ENCODE assay signal across 33 cellular contexts in genomic region chr17:31366088-31366487, GRCh38. TPM values are rescaled to one million over a fixed set of nuclear protein-coding genes. Genes with fewer than 3 reads are reported as not detected.
DNase-seq lines count a peak whose midpoint lies in the region; ATAC-seq, FAIRE-seq and TF ChIP-seq lines count a peak whose summit lies in the region.
"Had no signal": no experiment of that assay in that cellular context is flagged by ENCODE, and none has a peak within 500 bp of the region (broad histone marks: within the 10 kb centered on the region; RNA-seq: fewer than 3 reads in every experiment).

No MANE protein-coding gene starts in this region.

- H3K9ac ChIP-seq in K562 (ENCODE audit: insufficient read depth in 1 of 2, low read depth in 2 of 2, low read length in 2 of 2): no peak overlapping the region
- H3K9ac ChIP-seq: BLaER1; BLaER1 treated with 17β-estradiol and CSF1 and Interleukin-3, amounts not matched to agents 10 nM and 100 nM had no signal

- no peaks in the 10 kb centered on the region for H3K27me3 ChIP-seq in K562 (ENCODE audit: control insufficient read depth in 2 of 2, insufficient read depth in 2 of 2, low read length in 2 of 2)
- H3K27me3 ChIP-seq: BE2C; BLaER1; BLaER1 treated with 17β-estradiol and CSF1 and Interleukin-3, amounts not matched to agents 10 nM and 100 nM had no signal

- FAIRE-seq in A549 (lab: Jason Lieb, UNC) (no peak), GM12891 (lab: Jason Lieb, UNC) (peak; percentile 58), K562 (lab: Jason Lieb, UNC) (no peak), urothelium cell line (lab: Jason Lieb, UNC) (no peak)
- FAIRE-seq: D721Med had no signal

- H3K4me1 ChIP-seq in A549 (no peaks in the 10 kb centered on the region), K562 (replicated peaks in 1 of 2; ENCODE audit: control insufficient read depth in 2 of 2, insufficient read depth in 2 of 2, low read length in 2 of 2) (no peaks in the 10 kb centered on the region)
- H3K4me1 ChIP-seq: BE2C, BLaER1, Caco-2 had no signal

- H3K79me2 ChIP-seq in K562 (ENCODE audit: control insufficient read depth, insufficient read depth, low read length): no peaks in the 10 kb centered on the region

- TF ChIP-seq POLR2A in A549 (IDR thresholded peaks at IDR 0.05; ENCODE audit: low read length) (no peak), GM12891 (IDR thresholded peaks at IDR 0.05; ENCODE audit: low read depth, low read length) (no peak), K562 (conservative IDR thresholded peaks at IDR 0.05) (no peak)

- WGBS in A549 (ENCODE audit: missing lambda C conversion rate): 97% methylated on average over 4 of the region's 4 CpGs
- 96% methylated on average over 4 of the region's 4 CpGs for WGBS in K562 (ENCODE audit: insufficient coverage, low coverage, missing lambda C conversion rate)

- CTCF ChIA-PET in A549 (lab: Yijun Ruan, JAX): interaction anchor here (1.1 to 1.7 kb wide), 3 partner anchors 10 to 166 kb away, joined by 4 to 5 read pairs (median 4); no protein-coding TSS in a partner anchor
- CTCF ChIA-PET in K562 (lab: Yijun Ruan, JAX; ENCODE audit: low intra/inter-chr PET ratio): no interaction called here

- H3K4me3 ChIP-seq in A549 (no peak overlapping the region), K562 (no peak overlapping the region)
- H3K4me3 ChIP-seq: BLaER1; BLaER1 treated with 17β-estradiol and CSF1 and Interleukin-3, amounts not matched to agents 10 nM and 100 nM had no signal

- in situ Hi-C loops in K562 (cut with MboI): no loop called here

- no peaks in the 10 kb centered on the region for H3K9me1 ChIP-seq in K562 (ENCODE audit: control insufficient read depth, insufficient read depth, low read length)

- H4K20me1 ChIP-seq in K562 (replicated peaks; ENCODE audit: control insufficient read depth, insufficient read depth, low read length): 0 out of 2 replicates have a peak, but pooled peaks cover 4% of the 10 kb centered on the region
- H4K20me1 ChIP-seq: BLaER1; BLaER1 treated with 17β-estradiol and CSF1 and Interleukin-3, amounts not matched to agents 10 nM and 100 nM had no signal

- no peak overlapping the region for H2AFZ ChIP-seq in K562 (ENCODE audit: low read depth, low read length)

- no peak for ATAC-seq in A549
- ATAC-seq in K562: no peak
- ATAC-seq: CD8-positive, alpha-beta T cell had no signal

- no peaks in the 10 kb centered on the region for H3K9me3 ChIP-seq in A549
- no peaks in the 10 kb centered on the region for H3K9me3 ChIP-seq in K562 (replicated peaks; ENCODE audit: control insufficient read depth, insufficient read depth, low read depth, low read length)
- H3K9me3 ChIP-seq: BE2C; BLaER1; BLaER1 treated with 17β-estradiol and CSF1 and Interleukin-3, amounts not matched to agents 10 nM and 100 nM; Caco-2 had no signal

- POLR2A ChIA-PET in A549 (lab: Yijun Ruan, JAX) (interaction anchor here (0.7 kb wide), 1 partner anchor 535 kb away, joined by 3 read pairs; no protein-coding TSS in a partner anchor), K562 (lab: Yijun Ruan, JAX) (no interaction called here)

- BruUV-seq in K562 (replicated peaks; lab: Mats Ljungman, UMichigan): no TSS peak

- TF ChIP-seq RAD21 in A549 (conservative IDR thresholded peaks at IDR 0.05 in 1 of 2, IDR thresholded peaks at IDR 0.05 in 1 of 2) (no peak), K562 (CRISPR knock-in tag; conservative IDR thresholded peaks at IDR 0.05 in 1 of 2, IDR thresholded peaks at IDR 0.05 in 1 of 2) (no peak)

- H3K27ac ChIP-seq in A549: no peak overlapping the region
- H3K27ac ChIP-seq in K562 (ENCODE audit: extremely low read depth, low read depth, low read length): no peak overlapping the region
- H3K27ac ChIP-seq: 22Rv1; BLaER1; BLaER1 treated with 17β-estradiol and CSF1 and Interleukin-3, amounts not matched to agents 10 nM and 100 nM; C4-2B had no signal

- TF ChIP-seq EP300 in A549 (IDR thresholded peaks at IDR 0.05) (no peak), K562 (IDR thresholded peaks at IDR 0.05; ENCODE audit: low read length) (no peak)

- no peak overlapping the region for H3K4me2 ChIP-seq in A549
- no peak overlapping the region for H3K4me2 ChIP-seq in K562 (ENCODE audit: insufficient read depth, low read length)
- H3K4me2 ChIP-seq: BLaER1; BLaER1 treated with 17β-estradiol and CSF1 and Interleukin-3, amounts not matched to agents 10 nM and 100 nM had no signal

- intact Hi-C loops in K562 (cut with micrococcal nuclease): no loop called here

- TF ChIP-seq CTCF in A549 (IDR thresholded peaks at IDR 0.05) (no peak), K562 (IDR thresholded peaks at IDR 0.05 in 2 of 3, conservative IDR thresholded peaks at IDR 0.05 in 1 of 3; ENCODE audit: insufficient read depth in 2 of 3, low read depth in 1 of 3, low read length in 3 of 3) (no peak)

- peaks cover 28% of the 10 kb centered on the region for H3K36me3 ChIP-seq in K562 (ENCODE audit: control insufficient read depth, insufficient read depth, low read length)
- H3K36me3 ChIP-seq: BE2C had no signal

- DNase-seq in A549 (ENCODE audit: low read depth in 1 of 2, low spot score in 1 of 2) (no peak), GM12891 (ENCODE audit: insufficient read length, low spot score) (no peak), K562 (ENCODE audit: extremely low read depth in 1 of 4, low spot score in 3 of 4) (no peak), hypothalamus (lab: John Stamatoyannopoulos, UW) (no peak), NAMALWA (ENCODE audit: low spot score) (no peak), urothelium cell line (ENCODE audit: low spot score) (no peak)
- DNase-seq: 8988T; ACHN; AML-193; BE2C; C1 segment of cervical spinal cord; Caco-2; Calu3; CD4-positive, alpha-beta memory T cell; CD4-positive, alpha-beta T cell; CD4-positive, CD25-positive, alpha-beta regulatory T cell; CD8-positive, alpha-beta memory T cell; CD8-positive, alpha-beta T cell; COR-L47; DMS 273 treated with DMSO at 0.1 percent for 48 hours; DMS153; DMS53; DMS79; DMS79 treated with DMSO at 0.1 percent for 48 hours; DND-41; EL had no signal

RNA-seq across cellular contexts. Expression of gene RAB11FIP4, which starts 25.4 kb away (rescaled TPM):
- polyA plus RNA-seq in A549 (2011; rRNA removed): 1.9 and 3.5 TPM in 2 replicates
- polyA plus RNA-seq in A549 (2012; cell fraction: cytosol; rRNA removed): 1.4 TPM in 2 replicates
- polyA plus RNA-seq in A549 (2012; cell fraction: nucleus; rRNA removed): 1.2 and 1.3 TPM in 2 replicates
- 1.2 to 1.9 TPM (median 1.3 TPM) in 3 replicates for polyA plus RNA-seq in A549 (2017; fragmentation: RNase III; extraction: RNeasy Plus Mini Kit Qiagen cat#74134 plus additional on column Dnase treatment)
- 3.2 and 4.1 TPM in 2 replicates for polyA minus RNA-seq in A549 (2011; rRNA and poly(A)+ RNA removed)
- polyA plus RNA-seq in GM12891 (2012; ENCODE audit: low read depth, missing spikeins): 4.4 TPM
- total RNA-seq in K562 (2011; cell fraction: chromatin; rRNA removed; ENCODE audit: low replicate concordance): 9.2 and 21.1 TPM in 2 replicates
- 12.4 and 14.0 TPM in 2 replicates for total RNA-seq in K562 (2011; cell fraction: nucleolus; rRNA removed)
- total RNA-seq in K562 (2011; cell fraction: nucleoplasm; rRNA removed): 9.8 and 10.8 TPM in 2 replicates
- total RNA-seq in K562 (2014; rRNA removed): 14.2 and 16.6 TPM in 2 replicates
- 5.8 and 7.0 TPM in 2 replicates for total RNA-seq in K562 (2014; rRNA removed; fragmentation: Illumina TruSeq; extraction: Trizol)
- 9.8 and 11.5 TPM in 2 replicates for total RNA-seq in K562 (2015; rRNA removed; fragmentation: Illumina TruSeq; extraction: Trizol)
- 12.0 and 12.3 TPM in 2 replicates for total RNA-seq in K562 (2021)
- 6.2 and 10.5 TPM in 2 replicates for polyA plus RNA-seq in K562 (2011; rRNA removed)
- 5.7 and 10.3 TPM in 2 replicates for polyA plus RNA-seq in K562 (2011; cell fraction: cytosol; rRNA removed)
- 8.2 and 16.3 TPM in 2 replicates for polyA plus RNA-seq in K562 (2011; cell fraction: nucleus; rRNA removed)
- polyA plus RNA-seq in K562 (2012): 8.3 and 12.2 TPM in 2 replicates
- 8.1 and 8.9 TPM in 2 replicates for polyA plus RNA-seq in K562 (2014; fragmentation: Illumina TruSeq; extraction: Trizol)
- under 1 TPM; 0.62 to 0.66 TPM for polyA plus RNA-seq in K562 (2014; fragmentation: Nextera tagmentation; extraction: Ambion mirVana)
- polyA plus RNA-seq in K562 (2014; rRNA removed): 7.9 TPM in 2 replicates
- 13.4 and 22.4 TPM in 2 replicates for polyA minus RNA-seq in K562 (2011; rRNA and poly(A)+ RNA removed)
- 5.8 and 12.3 TPM in 2 replicates for polyA minus RNA-seq in K562 (2011; cell fraction: cytosol; rRNA and poly(A)+ RNA removed)
- polyA minus RNA-seq in K562 (2011; cell fraction: nucleus; rRNA and poly(A)+ RNA removed): 9.4 and 11.8 TPM in 2 replicates

RNA-seq across cellular contexts. Expression of gene EVI2A, which starts 44.7 kb away (rescaled TPM):
- polyA plus RNA-seq in A549 (2011; rRNA removed) (not detected in 2 replicates), A549 (2017; fragmentation: RNase III; extraction: RNeasy Plus Mini Kit Qiagen cat#74134 plus additional on column Dnase treatment) (not detected in 3 replicates), K562 (2011; rRNA removed) (0.06 and 0.08 TPM in 2 replicates), K562 (2014; fragmentation: Illumina TruSeq; extraction: Trizol) (0.10 TPM in 1 of 2 replicates, not detected in the other), K562 (2014; fragmentation: Nextera tagmentation; extraction: Ambion mirVana) (under 1 TPM; 0.17 to 0.37 TPM), K562 (2014; rRNA removed) (0.20 TPM in 1 of 2 replicates, not detected in the other)
- polyA plus RNA-seq in A549 (2012; cell fraction: cytosol; rRNA removed): not detected in 2 replicates
- not detected in 2 replicates for polyA plus RNA-seq in A549 (2012; cell fraction: nucleus; rRNA removed)
- not detected in 2 replicates for polyA minus RNA-seq in A549 (2011; rRNA and poly(A)+ RNA removed)
- 14.6 TPM for polyA plus RNA-seq in GM12891 (2012; ENCODE audit: low read depth, missing spikeins)
- total RNA-seq in K562 (2011; cell fraction: chromatin; rRNA removed; ENCODE audit: low replicate concordance): not detected in 2 replicates
- total RNA-seq in K562 (2011; cell fraction: nucleolus; rRNA removed): not detected in 2 replicates
- total RNA-seq in K562 (2011; cell fraction: nucleoplasm; rRNA removed): not detected in 2 replicates
- total RNA-seq in K562 (2014; rRNA removed) (not detected in 2 replicates), K562 (2014; rRNA removed; fragmentation: Illumina TruSeq; extraction: Trizol) (0.16 TPM in 1 of 2 replicates, not detected in the other), K562 (2015; rRNA removed; fragmentation: Illumina TruSeq; extraction: Trizol) (0.38 TPM in 1 of 2 replicates, not detected in the other), K562 (2021) (0.13 TPM in 2 replicates)
- not detected in 2 replicates for polyA plus RNA-seq in K562 (2011; cell fraction: cytosol; rRNA removed)
- polyA plus RNA-seq in K562 (2011; cell fraction: nucleus; rRNA removed): not detected in 2 replicates
- polyA plus RNA-seq in K562 (2012): 0.10 and 0.22 TPM in 2 replicates
- 0.11 TPM in 1 of 2 replicates, not detected in the other for polyA minus RNA-seq in K562 (2011; rRNA and poly(A)+ RNA removed)
- polyA minus RNA-seq in K562 (2011; cell fraction: cytosol; rRNA and poly(A)+ RNA removed): not detected in 2 replicates
- polyA minus RNA-seq in K562 (2011; cell fraction: nucleus; rRNA and poly(A)+ RNA removed): not detected in 2 replicates
- total RNA-seq: A673, Caco-2, Calu3 had no signal

RNA-seq across cellular contexts. Expression of gene EVI2B, which starts 52.2 kb away (rescaled TPM):
- polyA plus RNA-seq in A549 (2011; rRNA removed) (not detected in 2 replicates), A549 (2017; fragmentation: RNase III; extraction: RNeasy Plus Mini Kit Qiagen cat#74134 plus additional on column Dnase treatment) (0.04 to 0.08 TPM (median 0.05 TPM) in 3 replicates), K562 (2011; rRNA removed) (2.5 and 3.4 TPM in 2 replicates), K562 (2014; fragmentation: Illumina TruSeq; extraction: Trizol) (6.5 and 7.1 TPM in 2 replicates), K562 (2014; fragmentation: Nextera tagmentation; extraction: Ambion mirVana) (1 to 10 TPM; 1.7 to 2.9 TPM), K562 (2014; rRNA removed) (2.5 and 3.9 TPM in 2 replicates)
- not detected in 2 replicates for polyA plus RNA-seq in A549 (2012; cell fraction: cytosol; rRNA removed)
- polyA plus RNA-seq in A549 (2012; cell fraction: nucleus; rRNA removed): not detected in 2 replicates
- polyA minus RNA-seq in A549 (2011; rRNA and poly(A)+ RNA removed): not detected in 2 replicates
- polyA plus RNA-seq in GM12891 (2012; ENCODE audit: low read depth, missing spikeins): 56.8 TPM
- total RNA-seq in K562 (2011; cell fraction: chromatin; rRNA removed; ENCODE audit: low replicate concordance): 0.37 and 1.3 TPM in 2 replicates
- total RNA-seq in K562 (2011; cell fraction: nucleolus; rRNA removed): 0.33 and 0.39 TPM in 2 replicates
- total RNA-seq in K562 (2011; cell fraction: nucleoplasm; rRNA removed): 0.51 and 1.5 TPM in 2 replicates
- total RNA-seq in K562 (2014; rRNA removed) (0.54 and 0.82 TPM in 2 replicates), K562 (2014; rRNA removed; fragmentation: Illumina TruSeq; extraction: Trizol) (1.9 and 2.1 TPM in 2 replicates), K562 (2015; rRNA removed; fragmentation: Illumina TruSeq; extraction: Trizol) (8.0 TPM in 2 replicates), K562 (2021) (1.7 and 2.0 TPM in 2 replicates)
- 0.79 and 2.7 TPM in 2 replicates for polyA plus RNA-seq in K562 (2011; cell fraction: cytosol; rRNA removed)
- 0.61 and 1.4 TPM in 2 replicates for polyA plus RNA-seq in K562 (2011; cell fraction: nucleus; rRNA removed)
- polyA plus RNA-seq in K562 (2012): 6.7 and 20.3 TPM in 2 replicates
- polyA minus RNA-seq in K562 (2011; rRNA and poly(A)+ RNA removed): 0.91 and 1.6 TPM in 2 replicates
- not detected in 2 replicates for polyA minus RNA-seq in K562 (2011; cell fraction: cytosol; rRNA and poly(A)+ RNA removed)
- 0.27 and 0.44 TPM in 2 replicates for polyA minus RNA-seq in K562 (2011; cell fraction: nucleus; rRNA and poly(A)+ RNA removed)
- total RNA-seq: Caco-2, Calu3, Daoy had no signal

Comparison
In these comparisons a context has a peak if more than half of its experiments do, and no peak if none do; other contexts are left out.
1. Of the 35 proteins assayed by ChIP-seq in both K562 and A549: peak only in K562: none; only in A549: MAFK; in both: none; in neither: 34.